Comparison of ENCODE assay signal across 11 cellular contexts in the genomic region with DNA sequence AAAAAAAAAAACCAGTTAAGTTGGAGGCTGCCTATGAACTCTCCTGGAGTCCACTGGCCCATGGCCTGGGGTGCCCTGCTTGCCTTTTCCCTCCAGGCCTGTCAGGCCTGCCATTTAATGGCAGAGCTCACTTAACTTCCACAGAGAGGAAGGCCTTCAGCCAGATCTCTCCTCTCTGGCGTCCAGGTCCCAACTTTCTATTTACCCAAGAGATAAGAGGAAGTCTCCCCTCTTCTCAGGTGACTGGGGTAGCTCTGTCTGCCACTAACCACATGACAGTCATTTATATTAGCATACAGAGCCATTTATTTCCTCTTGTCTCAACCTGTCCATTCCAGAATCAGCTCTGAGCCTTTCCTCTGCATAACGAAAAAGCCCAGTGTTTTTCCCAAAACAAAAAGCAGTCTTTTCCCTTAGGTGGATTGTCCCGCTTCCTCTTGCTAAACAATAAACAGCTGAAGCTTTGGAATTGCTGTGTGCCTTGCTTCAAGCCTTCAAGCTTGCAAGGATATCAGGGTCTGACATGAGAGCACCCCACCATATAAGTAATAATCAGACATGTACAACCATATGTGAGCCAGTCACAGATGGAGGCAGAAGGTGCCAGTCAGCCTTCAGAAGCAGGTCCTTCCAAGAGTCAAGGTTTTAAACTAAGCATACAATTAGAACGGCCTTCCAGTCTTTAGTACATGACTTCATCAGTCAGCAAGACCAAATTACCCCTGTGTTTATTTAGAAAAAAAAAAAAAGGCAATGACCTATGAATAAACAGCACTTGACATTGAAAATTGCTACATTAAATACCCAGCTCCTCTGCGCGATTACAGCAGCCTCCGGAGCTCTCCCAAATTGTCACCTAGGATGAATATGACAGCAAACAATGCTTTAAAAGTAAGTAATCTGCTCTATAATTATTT. TPM values are rescaled to one million over a fixed set of nuclear protein-coding genes. Genes with fewer than 3 reads are reported as not detected.
DNase-seq lines count a peak whose midpoint lies in the region; ATAC-seq, FAIRE-seq and TF ChIP-seq lines count a peak whose summit lies in the region.
"Had no signal": no experiment of that assay in that cellular context is flagged by ENCODE, and none has a peak within 500 bp of the region (broad histone marks: within the 10 kb centered on the region; RNA-seq: fewer than 3 reads in every experiment).

No MANE protein-coding gene starts in this region.

- H3K27ac Mint-ChIP-seq in astrocyte (ENCODE audit: unreplicated experiment) (peak overlapping the region; percentile 63), neural crest cell (ENCODE audit: unreplicated experiment) (peak overlapping the region; percentile 85)

- H3K4me3 ChIP-seq in DND-41 (ENCODE audit: low read depth in 1 of 2, low read length in 2 of 2) (no peak overlapping the region), astrocyte (ENCODE audit: insufficient read depth, low read depth, low read length) (no peak overlapping the region)

- H2AFZ ChIP-seq in DND-41 (ENCODE audit: low read depth, low read length) (no peak overlapping the region), astrocyte (ENCODE audit: low read depth, low read length) (no peak overlapping the region)

- H3K9me3 ChIP-seq in DND-41 (ENCODE audit: insufficient read depth, low read length, severe bottlenecking) = no peaks in the 10 kb centered on the region
- H3K9me3 ChIP-seq in astrocyte (ENCODE audit: insufficient read depth, low read depth, low read length) = no peaks in the 10 kb centered on the region

- H3K36me3 ChIP-seq in DND-41 (ENCODE audit: insufficient read depth, low read length) = no peaks in the 10 kb centered on the region
- H3K36me3 ChIP-seq in astrocyte (ENCODE audit: insufficient read depth, low read length) = no peaks in the 10 kb centered on the region

- TF ChIP-seq CTCF in DND-41 (IDR thresholded peaks at IDR 0.05; ENCODE audit: borderline replicate concordance, extremely low read depth, low read length, poor library complexity, severe bottlenecking) = no peak
- TF ChIP-seq CTCF in astrocyte (IDR thresholded peaks at IDR 0.05; ENCODE audit: insufficient read depth, low read depth, low read length) = no peak
- no peak for TF ChIP-seq CTCF in neural crest cell (conservative IDR thresholded peaks at IDR 0.05)
- no peak for TF ChIP-seq CTCF in foreskin keratinocyte (conservative IDR thresholded peaks at IDR 0.05)

- no peak overlapping the region for H3K27ac ChIP-seq in DND-41 (ENCODE audit: low read length)
- no peak overlapping the region for H3K27ac ChIP-seq in astrocyte (ENCODE audit: low read depth, low read length)
- H3K27ac ChIP-seq in foreskin keratinocyte = no peak overlapping the region

- H3K36me3 Mint-ChIP-seq in astrocyte (ENCODE audit: low read depth, unreplicated experiment) (no peaks in the 10 kb centered on the region), neural crest cell (ENCODE audit: low read depth) (no peaks in the 10 kb centered on the region)

- no peak overlapping the region for H3K4me3 Mint-ChIP-seq in astrocyte (ENCODE audit: unreplicated experiment)
- H3K4me3 Mint-ChIP-seq in neural crest cell = peak overlapping the region; percentile 29

- H4K20me1 ChIP-seq in DND-41 (ENCODE audit: insufficient read depth, low read length) (no peaks in the 10 kb centered on the region), astrocyte (ENCODE audit: insufficient read depth, low read length) (no peaks in the 10 kb centered on the region)

- DNase-seq in DND-41 (no peak), NCI-H2029 treated with DMSO at 0.1 percent for 48 hours (lab: John Stamatoyannopoulos, UW) (peak; percentile 70), astrocyte (ENCODE audit: low read depth) (no peak), neural crest cell (ENCODE audit: low read depth, low spot score) (no peak), foreskin keratinocyte (no peak)
- DNase-seq: activated effector memory CD4-positive, alpha-beta T cell treated with anti-CD3 and anti-CD28 coated beads, Interleukin-2, amount 50 U/mL, for 16 hours; stimulated activated CD4-positive, alpha-beta T cell treated with anti-CD3 and anti-CD28 coated beads, Interleukin-2, amount 100 ng/mL, for 48 hours had no signal

- H3K4me1 Mint-ChIP-seq in astrocyte (ENCODE audit: low read depth, unreplicated experiment) (peaks cover 58% of the 10 kb centered on the region), neural crest cell (peaks cover 37% of the 10 kb centered on the region)

- H3K27me3 Mint-ChIP-seq in astrocyte (ENCODE audit: low read depth, unreplicated experiment) = no peaks in the 10 kb centered on the region
- H3K27me3 Mint-ChIP-seq in neural crest cell (ENCODE audit: low read depth) = no peaks in the 10 kb centered on the region

- H3K9ac ChIP-seq in DND-41 (ENCODE audit: low read depth, low read length) = no peak overlapping the region
- no peak overlapping the region for H3K9ac ChIP-seq in astrocyte (ENCODE audit: low read length)

- H3K4me1 ChIP-seq in DND-41 (ENCODE audit: insufficient read depth, low read length) (no peaks in the 10 kb centered on the region), astrocyte (ENCODE audit: insufficient read depth, low read length) (peaks cover 32% of the 10 kb centered on the region), foreskin keratinocyte (no peaks in the 10 kb centered on the region)

- H3K27me3 ChIP-seq in DND-41 (ENCODE audit: insufficient read depth, low read length, poor library complexity) (no peaks in the 10 kb centered on the region), astrocyte (ENCODE audit: insufficient read depth, low read length) (no peaks in the 10 kb centered on the region), foreskin keratinocyte (no peaks in the 10 kb centered on the region)

- FAIRE-seq in astrocyte (lab: Jason Lieb, UNC) = no peak
- FAIRE-seq: endometrium had no signal

- H3K4me2 ChIP-seq in DND-41 (ENCODE audit: insufficient read depth, low read length) = no peak overlapping the region
- H3K4me2 ChIP-seq in astrocyte (ENCODE audit: low read length) = peak overlapping the region; percentile 54

- H3K9me3 Mint-ChIP-seq in astrocyte (ENCODE audit: unreplicated experiment) (no peaks in the 10 kb centered on the region), neural crest cell (no peaks in the 10 kb centered on the region)

- H3K79me2 ChIP-seq in DND-41 (ENCODE audit: insufficient read depth, low read length) (no peaks in the 10 kb centered on the region), astrocyte (ENCODE audit: insufficient read depth, low read length) (no peaks in the 10 kb centered on the region)

- peak; percentile 12; the same call in 1 of the 3 replicates for ATAC-seq in DND-41 (ENCODE audit: insufficient read depth, low read depth)
- ATAC-seq in GM19455 (IDR thresholded peaks at IDR 0.05; ENCODE audit: unreplicated experiment) = no peak
- no peak for ATAC-seq in GM18909 (IDR thresholded peaks at IDR 0.05; ENCODE audit: poor library complexity, unreplicated experiment)
- no peak for ATAC-seq in foreskin keratinocyte
- ATAC-seq in GM19397 (IDR thresholded peaks at IDR 0.05; ENCODE audit: unreplicated experiment) = no peak

RNA-seq across cellular contexts. Expression of gene CALM2, which starts 50.1 kb away (rescaled TPM):
- total RNA-seq in astrocyte = 749 and 839 TPM in 2 replicates
- 510 and 519 TPM in 2 replicates for total RNA-seq in neural crest cell
- total RNA-seq in foreskin keratinocyte = 699 and 810 TPM in 2 replicates
- polyA plus RNA-seq in foreskin keratinocyte = 716 and 744 TPM in 2 replicates
